8 cellular contexts compared by ENCODE assay signal in genomic region chr7:22356010-22356854, GRCh38. TPM values are rescaled to one million over a fixed set of nuclear protein-coding genes. Genes with fewer than 3 reads are reported as not detected.
DNase-seq lines count a peak whose midpoint lies in the region; ATAC-seq, FAIRE-seq and TF ChIP-seq lines count a peak whose summit lies in the region.

No MANE protein-coding gene starts in this region.

- H3K9me3 ChIP-seq in endothelial cell of umbilical vein (replicated peaks; ENCODE audit: control insufficient read depth, insufficient read depth, low read length): no peaks in the 10 kb centered on the region
- no peaks in the 10 kb centered on the region for H3K9me3 ChIP-seq in osteoblast (ENCODE audit: low read depth, low read length)

- H2AFZ ChIP-seq in endothelial cell of umbilical vein (ENCODE audit: low read depth, low read length): peak overlapping the region; percentile 50
- peak overlapping the region; percentile 49 for H2AFZ ChIP-seq in osteoblast (ENCODE audit: low read length)

- H3K4me1 ChIP-seq in endothelial cell of umbilical vein (ENCODE audit: control insufficient read depth, extremely low read depth, insufficient read depth, low read length): peaks cover 3% of the 10 kb centered on the region
- peaks cover 11% of the 10 kb centered on the region for H3K4me1 ChIP-seq in osteoblast (ENCODE audit: insufficient read depth, low read length)

- H4K20me1 ChIP-seq in endothelial cell of umbilical vein (replicated peaks; ENCODE audit: control insufficient read depth, extremely low read depth, insufficient read depth, low read length): no peaks in the 10 kb centered on the region
- no peaks in the 10 kb centered on the region for H4K20me1 ChIP-seq in osteoblast (ENCODE audit: insufficient read depth, low read length)

- TF ChIP-seq POLR2A in endothelial cell of umbilical vein (IDR thresholded peaks at IDR 0.05; ENCODE audit: low read depth, low read length): no peak

- BruUV-seq in endothelial cell of umbilical vein (replicated peaks; lab: Mats Ljungman, UMichigan): no TSS peak

- FAIRE-seq in endothelial cell of umbilical vein (lab: Jason Lieb, UNC): no peak

- TF ChIP-seq CTCF in endothelial cell of umbilical vein (IDR thresholded peaks at IDR 0.05; ENCODE audit: extremely low read depth in 1 of 2, insufficient read depth in 1 of 2, low read depth in 1 of 2, low read length in 2 of 2) (no peak), osteoblast (IDR thresholded peaks at IDR 0.05; ENCODE audit: extremely low read depth, low read depth, low read length) (no peak)

- H3K4me3 ChIP-seq in endothelial cell of umbilical vein (replicated peaks in 1 of 3; ENCODE audit: insufficient read depth in 1 of 3, low read depth in 1 of 3, low read length in 3 of 3): peak overlapping the region in 2 of 3 experiments; percentile 26 to 52
- H3K4me3 ChIP-seq in osteoblast (ENCODE audit: insufficient read depth, low read length): peak overlapping the region; percentile 57

- DNase-seq in ELF-1 (ENCODE audit: low read depth, low spot score): peak; percentile 14
- peak; percentile 67 for DNase-seq in NCI-H69 (lab: John Stamatoyannopoulos, UW)
- peak; percentile 15 for DNase-seq in endothelial cell of umbilical vein (ENCODE audit: low read depth, low spot score)
- DNase-seq in osteoblast (ENCODE audit: insufficient read length, low spot score, missing footprints): peak; percentile 79
- no peak for DNase-seq in glomerular visceral epithelial cell (ENCODE audit: extremely low spot score)
- DNase-seq in NOMO-1 (lab: John Stamatoyannopoulos, UW; ENCODE audit: unreplicated experiment in 2 of 2): no peak
- no peak for DNase-seq in DMS79 treated with DMSO at 0.1 percent for 48 hours (lab: John Stamatoyannopoulos, UW)

- intact Hi-C loops in endothelial cell of umbilical vein (cut with micrococcal nuclease): loop anchor here (2.0 to 5.0 kb wide), 3 partner anchors 131 to 244 kb away; no protein-coding TSS in a partner anchor

- no peaks in the 10 kb centered on the region for H3K27me3 ChIP-seq in endothelial cell of umbilical vein (ENCODE audit: control insufficient read depth in 2 of 2, insufficient read depth in 2 of 2, low read length in 2 of 2)
- peaks cover 4% of the 10 kb centered on the region for H3K27me3 ChIP-seq in osteoblast (ENCODE audit: insufficient read depth, low read length)

- H3K9me1 ChIP-seq in endothelial cell of umbilical vein (replicated peaks; ENCODE audit: control insufficient read depth, extremely low read depth, insufficient read depth, low read length): no peaks in the 10 kb centered on the region

- H3K27ac ChIP-seq in endothelial cell of umbilical vein (ENCODE audit: insufficient read depth, low read depth, low read length) (no peak overlapping the region), osteoblast (ENCODE audit: low read depth, low read length) (no peak overlapping the region)

- H3K4me2 ChIP-seq in endothelial cell of umbilical vein (ENCODE audit: insufficient read depth, low read length): peak overlapping the region; percentile 11
- H3K4me2 ChIP-seq in osteoblast (ENCODE audit: insufficient read depth, low read length): peak overlapping the region; percentile 50

- dilution Hi-C loops in endothelial cell of umbilical vein (cut with MboI; ENCODE audit: extremely low pct_ligation_motif_present, low sequenced_read_pairs): no loop called here

- CTCF ChIA-PET in endothelial cell of umbilical vein (lab: Charles Lee): interaction anchor here (0.6 to 1.4 kb wide), 7 partner anchors 9 to 246 kb away, joined by 3 to 6 read pairs (median 4); no protein-coding TSS in a partner anchor

- peak overlapping the region; percentile 52 for H3K9ac ChIP-seq in endothelial cell of umbilical vein (replicated peaks; ENCODE audit: extremely low read depth, insufficient read depth, low read length)

- ATAC-seq in GM21447 (IDR thresholded peaks at IDR 0.05; ENCODE audit: unreplicated experiment): peak; percentile 7

- H3K79me2 ChIP-seq in endothelial cell of umbilical vein (ENCODE audit: control insufficient read depth, insufficient read depth, low read length) (no peaks in the 10 kb centered on the region), osteoblast (ENCODE audit: insufficient read depth, low read length) (no peaks in the 10 kb centered on the region)

- POLR2A ChIA-PET in endothelial cell of umbilical vein (lab: Charles Lee): interaction anchor here (0.6 to 0.7 kb wide), 2 partner anchors 89 to 1175 kb away, joined by 3 to 4 read pairs; no protein-coding TSS in a partner anchor

- H3K36me3 ChIP-seq in endothelial cell of umbilical vein (ENCODE audit: control insufficient read depth in 2 of 2, extremely low read depth in 1 of 2, insufficient read depth in 2 of 2, low read length in 2 of 2) (no peaks in the 10 kb centered on the region), osteoblast (ENCODE audit: insufficient read depth, low read length) (no peaks in the 10 kb centered on the region)

TF ChIP-seq in endothelial cell of umbilical vein, 7 proteins besides CTCF, POLR2A, EP300 and RAD21:
- TF ChIP-seq FOS (IDR thresholded peaks at IDR 0.05; ENCODE audit: borderline replicate concordance, insufficient read depth, low read length) (no peak), POLR2AphosphoS5 (IDR thresholded peaks at IDR 0.05; ENCODE audit: insufficient read depth, low read depth, low read length) (no peak), EZH2 (IDR thresholded peaks at IDR 0.05; ENCODE audit: borderline replicate concordance, low read depth, low read length, severe bottlenecking) (no peak), JUN (IDR thresholded peaks at IDR 0.05; ENCODE audit: borderline replicate concordance, insufficient read depth, insufficient read length, low read depth) (no peak), MYC (IDR thresholded peaks at IDR 0.05; ENCODE audit: low read depth, low read length) (no peak), MAX (IDR thresholded peaks at IDR 0.05; ENCODE audit: insufficient read depth, insufficient read length) (no peak), GATA2 (IDR thresholded peaks at IDR 0.05; ENCODE audit: insufficient read depth, insufficient read length, low read depth, low read length) (no peak)

RNA-seq across cellular contexts. Expression of gene RAPGEF5, which starts 0.7 kb away (rescaled TPM):
- total RNA-seq in endothelial cell of umbilical vein (43.2 and 43.3 TPM in 2 replicates), osteoblast (1.1 and 1.5 TPM in 2 replicates)
- polyA plus RNA-seq in endothelial cell of umbilical vein: 4.5 and 10.0 TPM in 2 replicates
- 6.2 and 7.1 TPM in 2 replicates for polyA plus RNA-seq in endothelial cell of umbilical vein (2011; cell fraction: cytosol; rRNA removed)
- 65.7 and 106 TPM in 2 replicates for polyA plus RNA-seq in endothelial cell of umbilical vein (2011; cell fraction: nucleus; rRNA removed)
- polyA plus RNA-seq in endothelial cell of umbilical vein (2012): 13.8 and 26.2 TPM in 2 replicates
- 50.1 and 70.0 TPM in 2 replicates for polyA minus RNA-seq in endothelial cell of umbilical vein
- polyA minus RNA-seq in endothelial cell of umbilical vein (2011; cell fraction: cytosol; rRNA and poly(A)+ RNA removed): not detected
- polyA minus RNA-seq in endothelial cell of umbilical vein (2011; cell fraction: nucleus; rRNA and poly(A)+ RNA removed): 400 and 690 TPM in 2 replicates

Comparison
In these comparisons a context has a peak if more than half of its experiments do, and no peak if none do; other contexts are left out.
1. DNase-seq: peak in ELF-1 (single experiment), NCI-H69 (single experiment), endothelial cell of umbilical vein (single experiment) and osteoblast (single experiment); none in glomerular visceral epithelial cell (single experiment), NOMO-1 (0 of 2) and DMS79 treated with DMSO at 0.1 percent for 48 hours (single experiment).
2. RNA of gene RAPGEF5, which starts 0.7 kb away (total RNA-seq): 43.2 to 43.3 TPM in endothelial cell of umbilical vein; 1.1 to 1.5 TPM in osteoblast; every median in the first group is over 10 times any median in the second.